13 cellular contexts compared by ENCODE assay signal in the genomic region with DNA sequence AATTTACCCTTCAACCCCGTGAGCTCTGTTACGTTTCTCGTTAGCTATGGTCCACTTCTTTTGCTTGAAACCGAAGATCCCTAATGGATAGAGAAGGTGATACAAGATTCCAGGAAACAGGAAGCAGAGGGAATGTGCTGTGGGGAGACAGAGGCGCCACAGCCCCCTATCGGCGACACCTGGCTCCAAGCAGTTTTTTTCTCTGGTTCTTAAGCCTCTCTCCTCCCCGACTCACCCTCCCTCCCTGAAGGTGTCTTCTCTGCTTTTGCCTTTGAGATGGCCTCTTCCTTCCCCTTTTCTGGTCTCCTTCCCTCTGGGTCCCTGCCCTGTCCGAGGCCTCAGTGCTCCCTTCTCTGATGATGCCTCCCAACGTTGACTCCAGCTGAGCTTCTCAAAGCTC. TPM values are rescaled to one million over a fixed set of nuclear protein-coding genes. Genes with fewer than 3 reads are reported as not detected.
DNase-seq lines count a peak whose midpoint lies in the region; ATAC-seq, FAIRE-seq and TF ChIP-seq lines count a peak whose summit lies in the region.
"Had no signal": no experiment of that assay in that cellular context is flagged by ENCODE, and none has a peak within 500 bp of the region (broad histone marks: within the 10 kb centered on the region; RNA-seq: fewer than 3 reads in every experiment).

No MANE protein-coding gene starts in this region.

- H3F3A ChIP-seq in Loucy (ENCODE audit: low read depth): no peaks in the 10 kb centered on the region

- H3K27me3 ChIP-seq in Loucy (ENCODE audit: insufficient read depth, low read length, poor library complexity, severe bottlenecking) (no peaks in the 10 kb centered on the region), K562 (ENCODE audit: control insufficient read depth in 2 of 2, insufficient read depth in 2 of 2, low read length in 2 of 2) (peaks cover 16 to 50% of the 10 kb centered on the region in 2 experiments), colonic mucosa (no peaks in the 10 kb centered on the region)

- no TSS peak for BruUV-seq in K562 (replicated peaks; lab: Mats Ljungman, UMichigan)

- H3K79me2 ChIP-seq in Loucy (ENCODE audit: insufficient read depth, low read length) (no peaks in the 10 kb centered on the region), K562 (ENCODE audit: control insufficient read depth, insufficient read depth, low read length) (no peaks in the 10 kb centered on the region)

- H3K9me1 ChIP-seq in K562 (ENCODE audit: control insufficient read depth, insufficient read depth, low read length): no peaks in the 10 kb centered on the region

- H3K4me3 ChIP-seq in Loucy (ENCODE audit: low read length, poor library complexity, severe bottlenecking): no peak overlapping the region
- H3K4me3 ChIP-seq in K562: no peak overlapping the region
- H3K4me3 ChIP-seq in colonic mucosa: no peak overlapping the region
- H3K4me3 ChIP-seq: thoracic aorta had no signal

- FAIRE-seq in K562 (lab: Jason Lieb, UNC): peak; percentile 46

- intact Hi-C loops in activated CD4-positive, alpha-beta T cell treated with anti-CD3 and anti-CD28 coated beads for 36 hours (cut with DNase I, micrococcal nuclease): no loop called here
- intact Hi-C loops in K562 (cut with micrococcal nuclease) (no loop called here), colonic mucosa (cut with DNase I) (no loop called here)

- H4K20me1 ChIP-seq in Loucy (ENCODE audit: insufficient read depth, low read length, poor library complexity, severe bottlenecking) (no peaks in the 10 kb centered on the region), K562 (replicated peaks; ENCODE audit: control insufficient read depth, insufficient read depth, low read length) (0 out of 2 replicates have a peak, but pooled peaks cover 4% of the 10 kb centered on the region)

- H3K4me1 ChIP-seq in Loucy (ENCODE audit: insufficient read depth, low read length, poor library complexity, severe bottlenecking): peaks cover 8% of the 10 kb centered on the region
- H3K4me1 ChIP-seq in K562 (replicated peaks in 1 of 2; ENCODE audit: control insufficient read depth in 2 of 2, insufficient read depth in 2 of 2, low read length in 2 of 2): no peaks in the 10 kb centered on the region; a peak in 2 of 5 replicates
- no peaks in the 10 kb centered on the region for H3K4me1 ChIP-seq in colonic mucosa

- TF ChIP-seq CTCF in Loucy (conservative IDR thresholded peaks at IDR 0.05; ENCODE audit: low read length) (no peak), K562 (IDR thresholded peaks at IDR 0.05 in 2 of 3, conservative IDR thresholded peaks at IDR 0.05 in 1 of 3; ENCODE audit: insufficient read depth in 2 of 3, low read depth in 1 of 3, low read length in 3 of 3) (peak in 2 of 3 experiments; percentile 33 to 42; a peak in 4 of 6 replicates), colonic mucosa (IDR thresholded peaks at IDR 0.05) (no peak)

- TF ChIP-seq EP300 in K562 (IDR thresholded peaks at IDR 0.05; ENCODE audit: low read length): no peak

- TF ChIP-seq RAD21 in K562 (CRISPR knock-in tag; conservative IDR thresholded peaks at IDR 0.05 in 1 of 2, IDR thresholded peaks at IDR 0.05 in 1 of 2): 0 out of 4 replicates have a peak, but pooled peaks of 1 of the 2 experiments have one; percentile 16

- H3K9me3 ChIP-seq in Loucy (ENCODE audit: insufficient read depth, low read depth, low read length) (no peaks in the 10 kb centered on the region), K562 (replicated peaks; ENCODE audit: control insufficient read depth, insufficient read depth, low read depth, low read length) (no peaks in the 10 kb centered on the region), colonic mucosa (no peaks in the 10 kb centered on the region)
- H3K9me3 ChIP-seq: thoracic aorta had no signal

- no peaks in the 10 kb centered on the region for H3K9me2 ChIP-seq in Loucy (replicated peaks; ENCODE audit: low read depth, low read length)

- CTCF ChIA-PET in activated CD4-positive, alpha-beta T cell treated with anti-CD3 and anti-CD28 coated beads for 36 hours (lab: Charles Lee): interaction anchor here (0.7 to 1.4 kb wide), 5 partner anchors 9 to 90 kb away, joined by 3 to 8 read pairs (median 6); no protein-coding TSS in a partner anchor
- CTCF ChIA-PET in K562 (lab: Yijun Ruan, JAX; ENCODE audit: low intra/inter-chr PET ratio): interaction anchor here (0.6 kb wide), 1 partner anchor 60 kb away, joined by 3 read pairs; no protein-coding TSS in a partner anchor

- peak overlapping the region; percentile 59 for H3K27ac Mint-ChIP-seq in activated CD4-positive, alpha-beta T cell treated with anti-CD3 and anti-CD28 coated beads for 36 hours

- POLR2A ChIA-PET in activated CD4-positive, alpha-beta T cell treated with anti-CD3 and anti-CD28 coated beads for 36 hours (lab: Charles Lee): no interaction called here
- POLR2A ChIA-PET in K562 (lab: Yijun Ruan, JAX): no interaction called here

- no peaks in the 10 kb centered on the region for H3K36me3 Mint-ChIP-seq in activated CD4-positive, alpha-beta T cell treated with anti-CD3 and anti-CD28 coated beads for 36 hours (ENCODE audit: low read depth)

- no peak for TF ChIP-seq POLR2A in K562 (conservative IDR thresholded peaks at IDR 0.05)

- in situ Hi-C loops in K562 (cut with MboI): no loop called here

- H3K36me3 ChIP-seq in Loucy (ENCODE audit: insufficient read depth, low read length) (no peaks in the 10 kb centered on the region), K562 (ENCODE audit: control insufficient read depth, insufficient read depth, low read length) (no peaks in the 10 kb centered on the region), colonic mucosa (no peaks in the 10 kb centered on the region)
- H3K36me3 ChIP-seq: thoracic aorta had no signal

- H2AFZ ChIP-seq in Loucy (ENCODE audit: low read length) (peak overlapping the region; percentile 5; the same call in 1 of the 2 replicates), K562 (ENCODE audit: low read depth, low read length) (peak overlapping the region; percentile 74)

- no peak overlapping the region for H3K4me3 Mint-ChIP-seq in activated CD4-positive, alpha-beta T cell treated with anti-CD3 and anti-CD28 coated beads for 36 hours

- no peak overlapping the region for H3K27ac ChIP-seq in K562 (ENCODE audit: extremely low read depth, low read depth, low read length)
- no peak overlapping the region for H3K27ac ChIP-seq in colonic mucosa
- H3K27ac ChIP-seq: thoracic aorta had no signal

- no peak for ATAC-seq in activated CD4-positive, alpha-beta T cell treated with anti-CD3 and anti-CD28 coated beads for 36 hours
- ATAC-seq in K562 (peak; percentile 67; the same call in 2 of the 3 replicates), GM21515 (IDR thresholded peaks at IDR 0.05; ENCODE audit: unreplicated experiment) (no peak)

- H3K4me2 ChIP-seq in Loucy (ENCODE audit: low read depth, low read length, poor library complexity, severe bottlenecking) (no peak overlapping the region), K562 (ENCODE audit: insufficient read depth, low read length) (peak overlapping the region; percentile 32; the same call in 1 of the 2 replicates)

- H3K27me3 Mint-ChIP-seq in activated CD4-positive, alpha-beta T cell treated with anti-CD3 and anti-CD28 coated beads for 36 hours: peaks cover 42% of the 10 kb centered on the region

- WGBS in K562 (ENCODE audit: insufficient coverage, low coverage, missing lambda C conversion rate): 9% methylated on average over 8 of the region's 10 CpGs

- H3K9me3 Mint-ChIP-seq in activated CD4-positive, alpha-beta T cell treated with anti-CD3 and anti-CD28 coated beads for 36 hours (ENCODE audit: low read depth): no peaks in the 10 kb centered on the region

- no peak overlapping the region for H3K9ac ChIP-seq in Loucy (ENCODE audit: low read depth, low read length, poor library complexity, severe bottlenecking)
- H3K9ac ChIP-seq in K562 (ENCODE audit: insufficient read depth in 1 of 2, low read depth in 2 of 2, low read length in 2 of 2): no peak overlapping the region
- no peak overlapping the region for H3K9ac ChIP-seq in colonic mucosa (ENCODE audit: low read depth in 2 of 2, low read length in 2 of 2)

- H3K4me1 Mint-ChIP-seq in activated CD4-positive, alpha-beta T cell treated with anti-CD3 and anti-CD28 coated beads for 36 hours: peaks cover 52% of the 10 kb centered on the region

- no peak for DNase-seq in activated CD4-positive, alpha-beta T cell treated with anti-CD3 and anti-CD28 coated beads for 36 hours
- no peak for DNase-seq in activated CD4-positive, alpha-beta T cell treated with anti-CD3 and anti-CD28 coated beads, Interleukin-2, amount 50 U/mL, for 1 hour
- DNase-seq in K562 (ENCODE audit: extremely low read depth in 1 of 4, low spot score in 3 of 4) (peak in 1 of 4 experiments; percentile 24), pons (ENCODE audit: low spot score) (peak; percentile 23), DMS 273 (lab: John Stamatoyannopoulos, UW; ENCODE audit: unreplicated experiment) (no peak), colonic mucosa (no peak)
- DNase-seq: activated CD4-positive, alpha-beta T cell treated with anti-CD3 and anti-CD28 coated beads for 48 hours; amygdala; NCI-H187; occipital lobe had no signal

RNA-seq across cellular contexts. Expression of a gene that starts 14.2 kb away (rescaled TPM):
- not detected for total RNA-seq in activated CD4-positive, alpha-beta T cell treated with anti-CD3 and anti-CD28 coated beads for 36 hours
- total RNA-seq in K562 (2011; cell fraction: chromatin; rRNA removed; ENCODE audit: low replicate concordance): not detected in 2 replicates
- total RNA-seq in K562 (2011; cell fraction: nucleolus; rRNA removed): not detected in 2 replicates
- total RNA-seq in K562 (2011; cell fraction: nucleoplasm; rRNA removed): not detected in 2 replicates
- total RNA-seq in K562 (2014; rRNA removed) (not detected in 2 replicates), K562 (2014; rRNA removed; fragmentation: Illumina TruSeq; extraction: Trizol) (not detected in 2 replicates), K562 (2015; rRNA removed; fragmentation: Illumina TruSeq; extraction: Trizol) (not detected in 2 replicates), K562 (2021) (not detected in 2 replicates), colonic mucosa (1 to 10 TPM in 1 of 2 donors, not detected in 1; 1.4 TPM)
- polyA plus RNA-seq in K562 (2011; rRNA removed) (not detected in 2 replicates), K562 (2014; fragmentation: Illumina TruSeq; extraction: Trizol) (not detected in 2 replicates), K562 (2014; fragmentation: Nextera tagmentation; extraction: Ambion mirVana) (under 1 TPM in 1 of 2 experiments, not detected in 1; 0.04 TPM), K562 (2014; rRNA removed) (not detected in 2 replicates)
- not detected in 2 replicates for polyA plus RNA-seq in K562 (2011; cell fraction: cytosol; rRNA removed)
- polyA plus RNA-seq in K562 (2011; cell fraction: nucleus; rRNA removed): not detected in 2 replicates
- not detected in 2 replicates for polyA plus RNA-seq in K562 (2012)
- polyA minus RNA-seq in K562 (2011; rRNA and poly(A)+ RNA removed): not detected in 2 replicates
- polyA minus RNA-seq in K562 (2011; cell fraction: cytosol; rRNA and poly(A)+ RNA removed): not detected in 2 replicates
- not detected in 2 replicates for polyA minus RNA-seq in K562 (2011; cell fraction: nucleus; rRNA and poly(A)+ RNA removed)
- total RNA-seq: occipital lobe had no signal

RNA-seq across cellular contexts. Expression of a gene that starts 39.0 kb away (rescaled TPM):
- 1 to 10 TPM; 8.0 to 8.5 TPM for total RNA-seq in activated CD4-positive, alpha-beta T cell treated with anti-CD3 and anti-CD28 coated beads for 36 hours
- 5.5 and 9.0 TPM in 2 replicates for total RNA-seq in K562 (2011; cell fraction: chromatin; rRNA removed; ENCODE audit: low replicate concordance)
- 9.2 and 9.3 TPM in 2 replicates for total RNA-seq in K562 (2011; cell fraction: nucleolus; rRNA removed)
- 7.9 and 8.4 TPM in 2 replicates for total RNA-seq in K562 (2011; cell fraction: nucleoplasm; rRNA removed)
- total RNA-seq in K562 (2014; rRNA removed): 29.3 and 38.4 TPM in 2 replicates
- 6.6 and 6.8 TPM in 2 replicates for total RNA-seq in K562 (2014; rRNA removed; fragmentation: Illumina TruSeq; extraction: Trizol)
- total RNA-seq in K562 (2015; rRNA removed; fragmentation: Illumina TruSeq; extraction: Trizol): 5.9 and 7.1 TPM in 2 replicates
- total RNA-seq in K562 (2021): 43.2 and 43.6 TPM in 2 replicates
- 16.7 and 39.5 TPM in 2 replicates for polyA plus RNA-seq in K562 (2011; rRNA removed)
- polyA plus RNA-seq in K562 (2011; cell fraction: cytosol; rRNA removed): 27.9 and 68.7 TPM in 2 replicates
- polyA plus RNA-seq in K562 (2011; cell fraction: nucleus; rRNA removed): 10.0 and 16.1 TPM in 2 replicates
- polyA plus RNA-seq in K562 (2012): 41.8 and 64.6 TPM in 2 replicates
- 57.9 and 62.9 TPM in 2 replicates for polyA plus RNA-seq in K562 (2014; fragmentation: Illumina TruSeq; extraction: Trizol)
- 100 to 1,000 TPM; 160 to 166 TPM for polyA plus RNA-seq in K562 (2014; fragmentation: Nextera tagmentation; extraction: Ambion mirVana)
- 49.5 and 58.1 TPM in 2 replicates for polyA plus RNA-seq in K562 (2014; rRNA removed)
- polyA minus RNA-seq in K562 (2011; rRNA and poly(A)+ RNA removed): 12.6 and 31.1 TPM in 2 replicates
- 10.2 and 18.5 TPM in 2 replicates for polyA minus RNA-seq in K562 (2011; cell fraction: cytosol; rRNA and poly(A)+ RNA removed)
- 3.0 TPM in 2 replicates for polyA minus RNA-seq in K562 (2011; cell fraction: nucleus; rRNA and poly(A)+ RNA removed)
- total RNA-seq in colonic mucosa: 10 to 100 TPM in 1 of 2 donors, 1 to 10 TPM in 1; 9.3 to 18.9 TPM
- total RNA-seq: occipital lobe had no signal

Comparison
In these comparisons a context has a peak if more than half of its experiments do, and no peak if none do; other contexts are left out.
1. CTCF ChIP-seq: peak in K562 (2 of 3); none in Loucy (single experiment) and colonic mucosa (single experiment).